Comparison of ENCODE assay signal across 30 cellular contexts in genomic region chr7:1283941-1284742, GRCh38. TPM values are rescaled to one million over a fixed set of nuclear protein-coding genes. Genes with fewer than 3 reads are reported as not detected.
"Had no signal": no experiment of that assay in that cellular context is flagged by ENCODE, and none has a peak within 500 bp of the region (broad histone marks: within the 10 kb centered on the region; RNA-seq: fewer than 3 reads in every experiment).

No MANE protein-coding gene starts in this region.

- H3K9me3 ChIP-seq: colonic mucosa, ovary, stomach, thoracic aorta, transverse colon had no signal

- H3K36me3 ChIP-seq: cardiac muscle cell, colonic mucosa, heart right ventricle, ovary, stomach, thoracic aorta, transverse colon had no signal

- FAIRE-seq: endothelial cell of umbilical vein, frontal cortex had no signal

- H3K4me1 Mint-ChIP-seq: naive thymus-derived CD4-positive, alpha-beta T cell; neural crest cell had no signal

- H3K27ac Mint-ChIP-seq: naive thymus-derived CD4-positive, alpha-beta T cell; progenitor cell of endocrine pancreas had no signal

- H3K27me3 ChIP-seq: cardiac muscle cell, ovary had no signal

- H3K9me3 Mint-ChIP-seq: neural crest cell had no signal

- H3K4me3 ChIP-seq: cardiac muscle cell, colonic mucosa, heart right ventricle, ovary, stomach, thoracic aorta, transverse colon had no signal

- DNase-seq: cerebellar nuclear complex; colonic mucosa; dermis blood vessel endothelial cell; erythroblast; hypothalamus; islet precursor cell; mammary epithelial cell; naive thymus-derived CD4-positive, alpha-beta T cell; nucleus accumbens; ovary; stimulated activated CD4-positive, alpha-beta T cell treated with anti-CD3 and anti-CD28 coated beads, Interleukin-2, amount 100 ng/mL, for 24 hours; stimulated activated naive CD4-positive, alpha-beta T cell; stomach; substantia nigra; transverse colon had no signal

- H3K27ac ChIP-seq: cardiac muscle cell, colonic mucosa, heart right ventricle, ovary, stomach, thoracic aorta, transverse colon had no signal

- H3K4me1 ChIP-seq: colonic mucosa, heart right ventricle, transverse colon had no signal

- H3K4me3 Mint-ChIP-seq: naive thymus-derived CD4-positive, alpha-beta T cell; neural crest cell had no signal

- ATAC-seq: naive thymus-derived CD4-positive, alpha-beta T cell had no signal

RNA-seq across cellular contexts. Expression of gene UNCX, which starts 51.5 kb away (rescaled TPM):
- total RNA-seq: colonic mucosa; dermis blood vessel endothelial cell; endothelial cell of umbilical vein; frontal cortex; glomerular endothelial cell; heart right ventricle; liver; mammary epithelial cell; mesenteric fat pad; mononuclear cell; naive thymus-derived CD4-positive, alpha-beta T cell; ovary; progenitor cell of endocrine pancreas; renal cortical epithelial cell; sciatic nerve; skeletal muscle tissue; stomach; thoracic aorta; transverse colon; ureter had no signal
- polyA plus RNA-seq: endothelial cell of umbilical vein; heart right ventricle; liver; mammary epithelial cell; naive thymus-derived CD4-positive, alpha-beta T cell; ovary; stomach had no signal
